8 cellular contexts compared by ENCODE assay signal in the genomic region with DNA sequence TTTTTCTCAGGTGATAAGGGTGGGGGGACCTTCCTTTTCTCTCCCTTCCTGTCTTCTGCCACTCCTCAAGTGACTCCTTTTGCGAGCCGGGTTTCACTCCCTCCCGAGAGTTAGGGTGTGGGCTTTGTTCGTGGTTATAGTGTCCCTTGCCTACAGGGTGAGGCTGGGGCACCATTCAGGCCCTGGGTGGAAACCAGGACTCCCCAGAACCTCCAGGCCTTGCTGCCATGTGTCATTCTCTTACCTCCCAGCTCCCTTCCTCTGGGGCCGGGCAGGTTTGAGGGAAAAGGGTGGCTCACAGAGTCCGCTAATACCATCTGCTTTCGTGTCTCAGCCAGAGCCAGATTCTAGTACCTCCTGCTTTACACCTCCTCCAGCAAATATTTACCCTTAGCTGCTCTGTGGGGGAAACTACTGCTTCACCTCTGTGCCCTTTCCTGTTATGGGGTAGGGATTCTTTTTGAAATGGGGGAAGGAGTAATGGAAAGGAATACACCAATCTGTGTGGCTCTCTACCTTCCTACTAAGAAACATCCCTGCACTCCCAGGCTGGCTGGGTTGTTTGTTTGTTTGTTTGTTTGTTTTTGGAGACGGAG. TPM values are rescaled to one million over a fixed set of nuclear protein-coding genes. Genes with fewer than 3 reads are reported as not detected.
A peak's percentile ranks its signal among the peaks of the same experiment; 100 is the strongest.
DNase-seq lines count a peak whose midpoint lies in the region; ATAC-seq and TF ChIP-seq lines count a peak whose summit lies in the region.

No MANE protein-coding gene starts in this region.

- no peak for DNase-seq in activated T-cell treated with anti-CD3 and anti-CD28 coated beads, Interleukin-2, amount 50 U/mL, for 4 hours
- DNase-seq in activated T-cell treated with anti-CD3 and anti-CD28 coated beads for 4 hours (no peak), left colon (peak; percentile 65 to 66), tibial nerve (ENCODE audit: low spot score in 2 of 2) (no peak), NCI-H345 treated with DMSO at 0.1 percent for 48 hours (lab: John Stamatoyannopoulos, UW; ENCODE audit: unreplicated experiment) (no peak), cerebellum (ENCODE audit: low spot score) (no peak), G401 (ENCODE audit: low spot score) (no peak)

- H3K27me3 ChIP-seq in tibial nerve = no peaks in the 10 kb centered on the region

- H3K9me3 ChIP-seq in tibial nerve = no peaks in the 10 kb centered on the region

- H3K9me3 Mint-ChIP-seq in activated T-cell treated with anti-CD3 and anti-CD28 coated beads, Interleukin-2, amount 50 U/mL, for 4 hours = no peaks in the 10 kb centered on the region

- H3K36me3 Mint-ChIP-seq in activated T-cell treated with anti-CD3 and anti-CD28 coated beads, Interleukin-2, amount 50 U/mL, for 4 hours (ENCODE audit: insufficient read depth) = peaks cover 9% of the 10 kb centered on the region

- H3K4me3 Mint-ChIP-seq in activated T-cell treated with anti-CD3 and anti-CD28 coated beads, Interleukin-2, amount 50 U/mL, for 4 hours = peak overlapping the region; percentile 95

- no peak for TF ChIP-seq POLR2A in tibial nerve (IDR thresholded peaks at IDR 0.05)

- H3K4me1 Mint-ChIP-seq in activated T-cell treated with anti-CD3 and anti-CD28 coated beads, Interleukin-2, amount 50 U/mL, for 4 hours (ENCODE audit: low read depth) = peaks cover 65% of the 10 kb centered on the region

- H3K4me3 ChIP-seq in tibial nerve = peak overlapping the region; percentile 70 to 87 (median 84)

- H3K27ac ChIP-seq in adipose tissue (ENCODE audit: low read depth, low read length) (peak overlapping the region; percentile 34), tibial nerve (peak overlapping the region; percentile 60 to 93 (median 92))

- no peak for TF ChIP-seq CTCF in tibial nerve (IDR thresholded peaks at IDR 0.05)

- in situ Hi-C loops in G401 (cut with HindIII; ENCODE audit: low sequenced_read_pairs) = no loop called here

- intact Hi-C loops in left colon (cut with DNase I, micrococcal nuclease) = loop anchor here in 1 of 2 donors (10.0 kb wide), 1 partner anchor 65 kb away; no protein-coding TSS in a partner anchor

- H3K4me1 ChIP-seq in tibial nerve = peaks cover 0 to 77% (median 57%) of the 10 kb centered on the region in 4 donors

- peaks cover 10% of the 10 kb centered on the region for H3K27me3 Mint-ChIP-seq in activated T-cell treated with anti-CD3 and anti-CD28 coated beads, Interleukin-2, amount 50 U/mL, for 4 hours (ENCODE audit: low read depth)

- no peak for ATAC-seq in activated T-cell treated with anti-CD3 and anti-CD28 coated beads, Interleukin-2, amount 50 U/mL, for 4 hours
- peak; percentile 39 for ATAC-seq in left colon

- 15 to 30% (median 25%) methylated on average over 8 of the region's 8 CpGs for WGBS in adipose tissue, 3 donors
- WGBS in tibial nerve, 2 donors = 37 to 40% methylated on average over 8 of the region's 8 CpGs

- no peak for TF ChIP-seq EP300 in tibial nerve (IDR thresholded peaks at IDR 0.05)

- no peaks in the 10 kb centered on the region for H3K36me3 ChIP-seq in tibial nerve

RNA-seq across cellular contexts. Expression of gene ACTN4, which starts 2.8 kb away (rescaled TPM):
- 100 to 1,000 TPM; 215 to 233 (median 230) TPM for total RNA-seq in activated T-cell treated with anti-CD3 and anti-CD28 coated beads, Interleukin-2, amount 50 U/mL, for 4 hours
- polyA plus RNA-seq in adipose tissue = 100 to 1,000 TPM in 2 of 3 donors, 10 to 100 TPM in 1; 71.1 to 195 (median 101) TPM
- total RNA-seq in left colon = 1,000 to 10,000 TPM in 1 of 2 donors, 100 to 1,000 TPM in 1; 971 to 1,150 TPM
- total RNA-seq in tibial nerve = 100 to 1,000 TPM; 342 to 463 (median 382) TPM
- total RNA-seq in cerebellum = 71.8 TPM
- 173 and 182 TPM in 2 replicates for total RNA-seq in G401 (2014; rRNA removed; shearing (Covaris generic))

RNA-seq across cellular contexts. Expression of gene EIF3K, which starts 31.3 kb away (rescaled TPM):
- total RNA-seq in activated T-cell treated with anti-CD3 and anti-CD28 coated beads, Interleukin-2, amount 50 U/mL, for 4 hours = 100 to 1,000 TPM; 370 to 409 (median 401) TPM
- polyA plus RNA-seq in adipose tissue = 100 to 1,000 TPM; 231 to 544 (median 410) TPM
- 100 to 1,000 TPM; 343 to 430 TPM for total RNA-seq in left colon
- total RNA-seq in tibial nerve = 100 to 1,000 TPM; 326 to 534 (median 466) TPM
- total RNA-seq in cerebellum = 98.1 TPM
- total RNA-seq in G401 (2014; rRNA removed; shearing (Covaris generic)) = 451 and 515 TPM in 2 replicates

RNA-seq across cellular contexts. Expression of gene MAP4K1, which starts 32.5 kb away (rescaled TPM):
- total RNA-seq in activated T-cell treated with anti-CD3 and anti-CD28 coated beads, Interleukin-2, amount 50 U/mL, for 4 hours = 100 to 1,000 TPM; 109 to 130 (median 126) TPM
- polyA plus RNA-seq in adipose tissue = 1 to 10 TPM; 1.0 to 3.1 (median 1.8) TPM
- total RNA-seq in left colon (1 to 10 TPM; 2.9 to 6.6 TPM), tibial nerve (10 to 100 TPM in 1 of 4 donors, 1 to 10 TPM in 3; 2.5 to 10.0 (median 8.8) TPM), cerebellum (0.27 TPM)
- total RNA-seq in G401 (2014; rRNA removed; shearing (Covaris generic)) = 0.62 TPM in 1 of 2 replicates, not detected in the other

Comparison
In these comparisons a context has a peak if more than half of its experiments do, and no peak if none do; other contexts are left out.
1. DNase-seq: peak in left colon (2 of 2); none in activated T-cell treated with anti-CD3 and anti-CD28 coated beads, Interleukin-2, amount 50 U/mL, for 4 hours (single experiment), activated T-cell treated with anti-CD3 and anti-CD28 coated beads for 4 hours (single experiment), tibial nerve (0 of 2), NCI-H345 treated with DMSO at 0.1 percent for 48 hours (single experiment), cerebellum (single experiment) and G401 (single experiment).
2. RNA of gene MAP4K1, which starts 32.5 kb away (total RNA-seq): 109 to 130 TPM in activated T-cell treated with anti-CD3 and anti-CD28 coated beads, Interleukin-2, amount 50 U/mL, for 4 hours; 2.5 to 10.0 TPM in tibial nerve, 2.9 to 6.6 TPM in left colon, 0.27 TPM in cerebellum (single experiment) and 0.62 TPM in G401; every median in the first group is over 10 times any median in the second.